8 cellular contexts compared by ENCODE assay signal in the genomic region with DNA sequence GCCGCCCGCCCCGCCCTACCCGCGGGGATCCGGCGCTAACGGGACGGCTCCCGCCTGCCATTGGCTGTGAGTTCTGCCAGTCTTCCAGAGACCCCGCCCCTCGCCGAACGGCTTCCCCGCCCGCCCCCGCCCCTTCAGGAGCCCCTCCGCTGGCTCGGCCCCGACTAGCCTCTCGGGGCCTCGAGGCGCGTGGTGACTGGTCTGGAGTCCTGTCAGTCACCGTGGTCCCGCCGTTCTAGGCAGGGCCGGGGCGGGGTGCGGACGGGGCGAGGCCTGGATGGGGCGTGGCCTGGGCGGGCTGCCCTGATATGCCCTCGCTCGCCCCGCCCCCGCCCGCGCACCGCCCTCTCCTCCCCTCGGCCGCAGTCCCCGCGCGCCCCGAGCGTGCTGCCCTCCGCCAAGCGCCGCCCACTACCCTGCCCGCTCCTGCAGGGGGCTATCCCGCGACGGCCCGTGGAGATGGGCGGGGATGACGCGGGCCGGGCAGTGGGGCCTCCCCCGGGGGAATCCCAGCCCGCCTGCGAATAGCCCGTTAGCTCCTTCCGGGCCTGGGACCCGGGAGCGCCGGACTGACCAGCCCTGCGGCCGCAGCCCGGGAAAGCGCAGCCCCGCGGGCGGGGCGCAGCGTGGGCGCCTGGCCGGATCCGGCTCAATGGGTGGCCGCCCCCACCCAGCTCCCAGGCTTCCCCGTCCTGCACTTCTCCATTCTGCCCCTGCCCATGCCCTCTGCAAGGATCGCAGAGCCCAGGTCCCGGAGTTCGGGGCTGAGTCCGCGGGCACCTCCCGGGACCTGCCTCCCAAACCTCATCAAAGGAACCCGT. TPM values are rescaled to one million over a fixed set of nuclear protein-coding genes. Genes with fewer than 3 reads are reported as not detected.
DNase-seq lines count a peak whose midpoint lies in the region; ATAC-seq, FAIRE-seq and TF ChIP-seq lines count a peak whose summit lies in the region.

No MANE protein-coding gene starts in this region.

- peak overlapping the region; percentile 92 for H3K27ac Mint-ChIP-seq in central memory CD8-positive, alpha-beta T cell (ENCODE audit: low read depth)

- H3K4me1 Mint-ChIP-seq in central memory CD8-positive, alpha-beta T cell, result peaks cover 32% of the 10 kb centered on the region

- H3K4me3 ChIP-seq in kidney (ENCODE audit: low read length in 2 of 2), result peak overlapping the region; percentile 77 to 88

- H3K9ac ChIP-seq in kidney (ENCODE audit: low read length in 2 of 2), result peak overlapping the region; percentile 51 to 85

- no peak for FAIRE-seq in kidney (lab: Jason Lieb, UNC)

- no peaks in the 10 kb centered on the region for H3K9me3 Mint-ChIP-seq in central memory CD8-positive, alpha-beta T cell

- intact Hi-C loops in kidney (cut with DNase I), result no loop called here

- H3K36me3 ChIP-seq in kidney (ENCODE audit: control insufficient read depth in 1 of 2, insufficient read depth in 2 of 2, low read length in 2 of 2), result no peaks in the 10 kb centered on the region

- no peaks in the 10 kb centered on the region for H3K9me3 ChIP-seq in kidney (ENCODE audit: control insufficient read depth in 1 of 2, low read length in 2 of 2)

- TF ChIP-seq POLR2A in GM19099 (IDR thresholded peaks at IDR 0.05; ENCODE audit: extremely low read depth, insufficient read length, low read depth), result peak; percentile 55

- ATAC-seq in HG03354 (IDR thresholded peaks at IDR 0.05; ENCODE audit: poor library complexity, severe bottlenecking, unreplicated experiment), result peak; percentile 90
- ATAC-seq in central memory CD8-positive, alpha-beta T cell (replicated peaks; ENCODE audit: extremely low read depth, poor library complexity, severe bottlenecking), result peak; percentile 96

- TF ChIP-seq CTCF in kidney (IDR thresholded peaks at IDR 0.05; ENCODE audit: borderline replicate concordance, extremely low read depth, insufficient read depth), result peak; percentile 11

- peaks cover 13 to 23% of the 10 kb centered on the region in 2 donors for H3K4me1 ChIP-seq in kidney (ENCODE audit: control insufficient read depth in 1 of 2, insufficient read depth in 1 of 2, low read depth in 1 of 2, low read length in 2 of 2)

- H3K36me3 Mint-ChIP-seq in central memory CD8-positive, alpha-beta T cell (ENCODE audit: insufficient read depth), result peaks cover 7% of the 10 kb centered on the region

- H3K27me3 Mint-ChIP-seq in central memory CD8-positive, alpha-beta T cell, result no peaks in the 10 kb centered on the region

- DNase-seq in AG20443 (ENCODE audit: low spot score), result peak; percentile 99
- peak; percentile 93 for DNase-seq in NCI-H345 treated with DMSO at 0.1 percent for 48 hours (lab: John Stamatoyannopoulos, UW; ENCODE audit: unreplicated experiment)
- DNase-seq in activated CD4-positive, CD25-positive, alpha-beta regulatory T cell treated with anti-CD3 and anti-CD28 coated beads, Interleukin-2, amount 50 U/mL, for 16 hours (ENCODE audit: low read depth, low spot score), result peak; percentile 98
- DNase-seq in central memory CD8-positive, alpha-beta T cell (ENCODE audit: low spot score in 2 of 2), result peak; percentile 95 to 99
- DNase-seq in kidney, result peak; percentile 100
- peak; percentile 96 to 100 (median 98) for DNase-seq in stimulated activated CD4-positive, alpha-beta T cell treated with anti-CD3 and anti-CD28 coated beads, Interleukin-12 subunit alpha, Interleukin-12 subunit beta, amount 100 ng/mL, for 48 hours (ENCODE audit: low read depth in 2 of 3, low spot score in 1 of 3)

- peak overlapping the region; percentile 88 to 96 for H3K27ac ChIP-seq in kidney (ENCODE audit: low read depth in 2 of 2, low read length in 2 of 2)

- peak overlapping the region; percentile 84 for H3K4me3 Mint-ChIP-seq in central memory CD8-positive, alpha-beta T cell

RNA-seq across cellular contexts. Expression of gene HIP1, which starts 0.4 kb away (rescaled TPM):
- total RNA-seq in kidney, result 50.1 TPM
- polyA plus RNA-seq in kidney (ENCODE audit: insufficient read depth, low read depth, low replicate concordance), result 11.2 TPM

RNA-seq across cellular contexts. Expression of gene CCL26, which starts 32.8 kb away (rescaled TPM):
- total RNA-seq in kidney, result 0.88 TPM
- polyA plus RNA-seq in kidney (ENCODE audit: insufficient read depth, low read depth, low replicate concordance), result not detected

Comparison
In these comparisons a context has a peak if more than half of its experiments do, and no peak if none do; other contexts are left out.
1. Peak in every context shown above with its lines: DNase-seq, ATAC-seq, H3K4me3 ChIP-seq and H3K27ac ChIP-seq.